Comparison of ENCODE assay signal across 6 cellular contexts in genomic region chr12:111195316-111195715, GRCh38.
"Had no signal": no experiment of that assay in that cellular context is flagged by ENCODE, and none has a peak within 500 bp of the region (broad histone marks: within the 10 kb centered on the region; RNA-seq: fewer than 3 reads in every experiment).

No MANE protein-coding gene starts in this region.

- FAIRE-seq: HTR-8/SVneo, K562 had no signal

- H3K4me1 ChIP-seq: HAP-1 had no signal

- H3K4me2 ChIP-seq: GM23338 had no signal

- DNase-seq: IMR-90, KG1 had no signal

- H3K4me3 Mint-ChIP-seq: GM23338 had no signal

- H3K9me3 Mint-ChIP-seq: GM23338 had no signal

- H2AFZ ChIP-seq: GM23338 had no signal

- H3K9me3 ChIP-seq: HAP-1 had no signal

- H3K36me3 ChIP-seq: HAP-1 had no signal

- ATAC-seq: K562 had no signal

- H3K4me3 ChIP-seq: GM23338, HAP-1, K562 had no signal
